ENCODE assay signal across 8 cellular contexts in the genomic region with DNA sequence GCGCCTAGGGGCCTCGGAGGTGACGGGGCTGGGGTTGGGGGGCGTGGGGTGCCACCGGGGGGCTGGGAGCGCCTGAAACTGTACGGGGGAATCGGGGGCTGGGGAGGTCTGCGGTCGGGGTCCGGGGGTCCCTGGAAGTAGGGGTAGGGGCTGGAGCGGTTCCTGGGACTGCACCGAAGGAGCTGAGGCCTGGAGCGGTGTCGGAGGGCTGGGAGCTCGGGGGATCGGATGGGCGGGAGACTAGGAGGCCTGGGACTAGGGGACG. TPM values are rescaled to one million over a fixed set of nuclear protein-coding genes. Genes with fewer than 3 reads are reported as not detected.
DNase-seq lines count a peak whose midpoint lies in the region; ATAC-seq and TF ChIP-seq lines count a peak whose summit lies in the region.

No MANE protein-coding gene starts in this region.

- ATAC-seq in esophagus mucosa (no peak), GM18511 (IDR thresholded peaks at IDR 0.05; ENCODE audit: unreplicated experiment) (no peak)

- 2% methylated on average over 19 of the region's 19 CpGs for WGBS in prostate gland

- POLR2A ChIA-PET in RWPE1 (lab: Yijun Ruan, JAX; ENCODE audit: low non-redundant PET): no interaction called here

- peaks cover 27% of the 10 kb centered on the region for H3K36me3 ChIP-seq in GM06990 (ENCODE audit: control insufficient read depth, insufficient read depth, low read length)
- H3K36me3 ChIP-seq in prostate gland: peaks cover 0 to 13% of the 10 kb centered on the region in 2 donors

- H3K9me3 ChIP-seq in prostate gland: no peaks in the 10 kb centered on the region

- no peak for TF ChIP-seq POLR2A in prostate gland (IDR thresholded peaks at IDR 0.05)

- DNase-seq in GM06990 (ENCODE audit: extremely low read depth, insufficient read length): no peak
- DNase-seq in RWPE1 (ENCODE audit: low spot score): peak; percentile 12
- DNase-seq in fibroblast of pulmonary artery (ENCODE audit: low read depth): no peak
- no peak for DNase-seq in prostate gland (ENCODE audit: low spot score)
- DNase-seq in activated gamma-delta T cell treated with Interleukin-2 at 50 U/mL for 16 hours: no peak
- DNase-seq in mucosa of gallbladder (ENCODE audit: low spot score): no peak

- H3K4me3 ChIP-seq in GM06990 (replicated peaks; ENCODE audit: low read depth, low read length) (peak overlapping the region; percentile 96), fibroblast of pulmonary artery (replicated peaks; ENCODE audit: low read depth, low read length) (peak overlapping the region; percentile 90), prostate gland (peak overlapping the region; percentile 66 to 98)

- TF ChIP-seq CTCF in GM06990 (IDR thresholded peaks at IDR 0.05; ENCODE audit: insufficient read depth, low read length, poor library complexity, severe bottlenecking) (no peak), RWPE1 (conservative IDR thresholded peaks at IDR 0.05; ENCODE audit: low read depth) (no peak), fibroblast of pulmonary artery (IDR thresholded peaks at IDR 0.05; ENCODE audit: low read length, missing control alignments) (no peak), prostate gland (IDR thresholded peaks at IDR 0.05) (no peak)

- H3K27me3 ChIP-seq in GM06990 (replicated peaks; ENCODE audit: control insufficient read depth, insufficient read depth, low read length) (no peaks in the 10 kb centered on the region), prostate gland (replicated peaks; ENCODE audit: insufficient read depth) (no peaks in the 10 kb centered on the region)

- no peaks in the 10 kb centered on the region for H3K4me1 ChIP-seq in prostate gland (replicated peaks)

- H3K27ac ChIP-seq in RWPE1: peak overlapping the region; percentile 75
- H3K27ac ChIP-seq in prostate gland: peak overlapping the region; percentile 68 to 76

- intact Hi-C loops in prostate gland (cut with DNase I): loop anchor here (5.0 to 10.0 kb wide), 2 partner anchors 139 to 197 kb away; a partner anchor contains a TSS

- CTCF ChIA-PET in RWPE1 (lab: Yijun Ruan, JAX): no interaction called here

RNA-seq across cellular contexts. Expression of a gene that starts 0.4 kb away (rescaled TPM):
- 10 to 100 TPM; 45.5 to 97.7 TPM for total RNA-seq in prostate gland
- total RNA-seq in esophagus mucosa: 13.0 TPM
- 52.9 TPM for total RNA-seq in mucosa of gallbladder

RNA-seq across cellular contexts. Expression of a gene that starts 23.1 kb away (rescaled TPM):
- total RNA-seq in prostate gland: 1 to 10 TPM in 1 of 2 donors, not detected in 1; 1.0 TPM
- not detected for total RNA-seq in esophagus mucosa
- not detected for total RNA-seq in mucosa of gallbladder

RNA-seq across cellular contexts. Expression of a gene that starts 54.8 kb away (rescaled TPM):
- 1 to 10 TPM in 1 of 2 donors, under 1 TPM in 1; 0.59 to 1.8 TPM for total RNA-seq in prostate gland
- 0.52 TPM for total RNA-seq in esophagus mucosa
- 2.3 TPM for total RNA-seq in mucosa of gallbladder
